ENCODE assay signal across 8 cellular contexts in genomic region chr5:139273572-139274264, GRCh38. TPM values are rescaled to one million over a fixed set of nuclear protein-coding genes. Genes with fewer than 3 reads are reported as not detected.
DNase-seq lines count a peak whose midpoint lies in the region; ATAC-seq, FAIRE-seq and TF ChIP-seq lines count a peak whose summit lies in the region.

No MANE protein-coding gene starts in this region.

- H3K9me3 ChIP-seq in keratinocyte (ENCODE audit: control insufficient read depth, low read depth, low read length), result no peaks in the 10 kb centered on the region

- in situ Hi-C loops in ACHN (cut with HindIII; ENCODE audit: low pct_ligation_motif_present, low pct_unique_long_range_greater_than_20kb, low sequenced_read_pairs), result no loop called here

- peaks cover 2% of the 10 kb centered on the region for H3K9me1 ChIP-seq in keratinocyte (ENCODE audit: control insufficient read depth, extremely low read depth, insufficient read depth, low read length)

- dilution Hi-C loops in keratinocyte (cut with MboI; ENCODE audit: extremely low pct_ligation_motif_present, low sequenced_read_pairs), result no loop called here

- H3K27ac ChIP-seq in keratinocyte (ENCODE audit: control insufficient read depth, insufficient read depth, low read length), result peak overlapping the region; percentile 91

- H3K79me2 ChIP-seq in keratinocyte (ENCODE audit: control insufficient read depth, insufficient read depth, low read length), result peaks cover 38% of the 10 kb centered on the region

- peaks cover 58% of the 10 kb centered on the region for H3K4me1 ChIP-seq in keratinocyte (ENCODE audit: control insufficient read depth, extremely low read depth, insufficient read depth, low read length)

- peak overlapping the region; percentile 67 for H3K4me3 ChIP-seq in WI38 (ENCODE audit: low read depth, low read length)
- peak overlapping the region; percentile 63 to 74 for H3K4me3 ChIP-seq in cardiac fibroblast (replicated peaks in 1 of 2; ENCODE audit: low read depth in 2 of 2, low read length in 2 of 2)
- peak overlapping the region; percentile 82 to 93 (median 89) for H3K4me3 ChIP-seq in keratinocyte (ENCODE audit: control insufficient read depth in 2 of 3, extremely low read depth in 1 of 3, insufficient read depth in 2 of 3, low read depth in 1 of 3, low read length in 3 of 3)

- H3K9ac ChIP-seq in keratinocyte (ENCODE audit: control insufficient read depth, extremely low read depth, insufficient read depth, low read length), result peak overlapping the region; percentile 95

- no peaks in the 10 kb centered on the region for H4K20me1 ChIP-seq in keratinocyte (ENCODE audit: control insufficient read depth, extremely low read depth, insufficient read depth, low read length)

- peak; percentile 86 for DNase-seq in ACHN
- peak; percentile 68 for DNase-seq in NCI-H2171 (lab: John Stamatoyannopoulos, UW)
- peak; percentile 90 to 92 for DNase-seq in cardiac fibroblast (ENCODE audit: low read depth in 2 of 2)
- DNase-seq in keratinocyte (ENCODE audit: low read depth, low spot score), result peak; percentile 74
- peak; percentile 83 to 87 (median 86) for DNase-seq in stimulated activated CD4-positive, alpha-beta T cell treated with anti-CD3 and anti-CD28 coated beads, Interleukin-12 subunit alpha, Interleukin-12 subunit beta, amount 100 ng/mL, for 48 hours (ENCODE audit: low read depth in 2 of 3, low spot score in 1 of 3)

- peak; percentile 62 for ATAC-seq in GM18508 (IDR thresholded peaks at IDR 0.05; ENCODE audit: insufficient read depth, unreplicated experiment)
- peak; percentile 78 for ATAC-seq in HG02973 (IDR thresholded peaks at IDR 0.05; ENCODE audit: unreplicated experiment)

- H3K27me3 ChIP-seq in keratinocyte (ENCODE audit: control insufficient read depth, extremely low read depth, insufficient read depth, low read length), result no peaks in the 10 kb centered on the region

- peaks cover 2 to 17% of the 10 kb centered on the region in 2 experiments for H3K36me3 ChIP-seq in keratinocyte (ENCODE audit: control insufficient read depth in 2 of 2, extremely low read depth in 1 of 2, insufficient read depth in 2 of 2, low read length in 2 of 2)

- TF ChIP-seq CTCF in WI38 (IDR thresholded peaks at IDR 0.05; ENCODE audit: low read depth, low read length), result no peak
- TF ChIP-seq CTCF in cardiac fibroblast (IDR thresholded peaks at IDR 0.05; ENCODE audit: low read depth, low read length), result peak; percentile 25
- TF ChIP-seq CTCF in keratinocyte (optimal IDR thresholded peaks at IDR 0.05 in 1 of 3, IDR thresholded peaks at IDR 0.05 in 1 of 3, conservative IDR thresholded peaks at IDR 0.05 in 1 of 3; ENCODE audit: extremely low read depth in 1 of 3, insufficient read depth in 2 of 3, low read length in 3 of 3), result no peak

- H3K4me2 ChIP-seq in keratinocyte (ENCODE audit: control insufficient read depth, extremely low read depth, insufficient read depth, low read depth, low read length), result peak overlapping the region; percentile 87

- H2AFZ ChIP-seq in keratinocyte (ENCODE audit: control insufficient read depth, low read length), result peak overlapping the region; percentile 84

- FAIRE-seq in keratinocyte (lab: Jason Lieb, UNC), result no peak

RNA-seq across cellular contexts. Expression of gene MATR3, which starts 19.8 kb away (rescaled TPM):
- 81.6 to 122 TPM (median 82.8 TPM) in 3 replicates for polyA plus RNA-seq in keratinocyte
- polyA plus RNA-seq in keratinocyte (2011; ENCODE audit: low read depth), result 430 TPM
- polyA plus RNA-seq in keratinocyte (2011; cell fraction: cytosol; rRNA removed), result 43.4 and 70.2 TPM in 2 replicates
- polyA plus RNA-seq in keratinocyte (2011; cell fraction: nucleus; rRNA removed), result 70.4 and 82.4 TPM in 2 replicates
- polyA plus RNA-seq in keratinocyte (2012; ENCODE audit: low replicate concordance), result 84.6 and 125 TPM in 2 replicates
- 142 to 184 TPM (median 144 TPM) in 3 replicates for polyA minus RNA-seq in keratinocyte
- polyA minus RNA-seq in keratinocyte (2011; cell fraction: cytosol; rRNA and poly(A)+ RNA removed), result 52.9 TPM
- polyA minus RNA-seq in keratinocyte (2011; cell fraction: nucleus; rRNA and poly(A)+ RNA removed), result 62.5 and 132 TPM in 2 replicates

Comparison
In these comparisons a context has a peak if more than half of its experiments do, and no peak if none do; other contexts are left out.
1. Peak in every context shown above with its lines: DNase-seq, ATAC-seq, H3K4me3 ChIP-seq and H3K27ac ChIP-seq.